1 cellular context compared by ENCODE assay signal in the genomic region with DNA sequence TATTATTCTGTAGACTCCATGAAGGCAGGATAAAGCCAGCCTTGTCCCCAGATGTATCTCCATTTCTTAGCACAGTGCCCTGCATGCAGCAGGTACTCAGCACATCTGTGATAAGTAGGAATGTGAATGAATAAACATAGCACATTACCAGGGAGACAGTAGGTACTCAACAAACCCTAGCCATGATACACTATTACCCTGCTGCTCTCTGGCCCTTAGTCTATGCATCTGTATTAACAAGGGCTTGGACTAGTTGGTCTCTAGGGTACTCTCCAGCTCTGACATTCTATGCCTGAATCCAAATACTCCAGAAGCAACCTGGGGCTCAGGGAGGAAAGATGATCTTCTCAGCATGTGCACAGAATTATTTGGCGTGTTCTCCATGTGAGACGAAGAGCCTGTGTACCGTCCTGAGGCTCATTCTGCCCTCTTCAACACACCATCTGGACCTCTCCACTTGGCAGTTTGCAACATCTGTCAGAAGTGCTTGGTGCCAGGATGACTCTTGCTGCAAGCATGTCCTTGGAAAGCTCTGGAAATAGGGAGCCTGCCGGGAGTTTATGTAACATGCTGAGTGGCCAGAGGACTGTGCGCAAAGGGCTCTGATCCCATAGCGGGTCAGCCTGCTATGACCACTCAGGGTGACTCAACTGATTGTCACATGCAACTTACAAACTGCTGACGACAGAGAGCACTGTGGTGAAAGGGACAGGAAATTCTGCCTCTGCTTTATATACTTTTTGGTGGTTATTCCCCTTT.
TF ChIP-seq lines count a peak whose summit lies in the region.

No MANE protein-coding gene starts in this region.

TF ChIP-seq in K562, 482 proteins besides CTCF, POLR2A, EP300 and RAD21 (continued from another document and continues in another):
- TF ChIP-seq, protein P1, sequence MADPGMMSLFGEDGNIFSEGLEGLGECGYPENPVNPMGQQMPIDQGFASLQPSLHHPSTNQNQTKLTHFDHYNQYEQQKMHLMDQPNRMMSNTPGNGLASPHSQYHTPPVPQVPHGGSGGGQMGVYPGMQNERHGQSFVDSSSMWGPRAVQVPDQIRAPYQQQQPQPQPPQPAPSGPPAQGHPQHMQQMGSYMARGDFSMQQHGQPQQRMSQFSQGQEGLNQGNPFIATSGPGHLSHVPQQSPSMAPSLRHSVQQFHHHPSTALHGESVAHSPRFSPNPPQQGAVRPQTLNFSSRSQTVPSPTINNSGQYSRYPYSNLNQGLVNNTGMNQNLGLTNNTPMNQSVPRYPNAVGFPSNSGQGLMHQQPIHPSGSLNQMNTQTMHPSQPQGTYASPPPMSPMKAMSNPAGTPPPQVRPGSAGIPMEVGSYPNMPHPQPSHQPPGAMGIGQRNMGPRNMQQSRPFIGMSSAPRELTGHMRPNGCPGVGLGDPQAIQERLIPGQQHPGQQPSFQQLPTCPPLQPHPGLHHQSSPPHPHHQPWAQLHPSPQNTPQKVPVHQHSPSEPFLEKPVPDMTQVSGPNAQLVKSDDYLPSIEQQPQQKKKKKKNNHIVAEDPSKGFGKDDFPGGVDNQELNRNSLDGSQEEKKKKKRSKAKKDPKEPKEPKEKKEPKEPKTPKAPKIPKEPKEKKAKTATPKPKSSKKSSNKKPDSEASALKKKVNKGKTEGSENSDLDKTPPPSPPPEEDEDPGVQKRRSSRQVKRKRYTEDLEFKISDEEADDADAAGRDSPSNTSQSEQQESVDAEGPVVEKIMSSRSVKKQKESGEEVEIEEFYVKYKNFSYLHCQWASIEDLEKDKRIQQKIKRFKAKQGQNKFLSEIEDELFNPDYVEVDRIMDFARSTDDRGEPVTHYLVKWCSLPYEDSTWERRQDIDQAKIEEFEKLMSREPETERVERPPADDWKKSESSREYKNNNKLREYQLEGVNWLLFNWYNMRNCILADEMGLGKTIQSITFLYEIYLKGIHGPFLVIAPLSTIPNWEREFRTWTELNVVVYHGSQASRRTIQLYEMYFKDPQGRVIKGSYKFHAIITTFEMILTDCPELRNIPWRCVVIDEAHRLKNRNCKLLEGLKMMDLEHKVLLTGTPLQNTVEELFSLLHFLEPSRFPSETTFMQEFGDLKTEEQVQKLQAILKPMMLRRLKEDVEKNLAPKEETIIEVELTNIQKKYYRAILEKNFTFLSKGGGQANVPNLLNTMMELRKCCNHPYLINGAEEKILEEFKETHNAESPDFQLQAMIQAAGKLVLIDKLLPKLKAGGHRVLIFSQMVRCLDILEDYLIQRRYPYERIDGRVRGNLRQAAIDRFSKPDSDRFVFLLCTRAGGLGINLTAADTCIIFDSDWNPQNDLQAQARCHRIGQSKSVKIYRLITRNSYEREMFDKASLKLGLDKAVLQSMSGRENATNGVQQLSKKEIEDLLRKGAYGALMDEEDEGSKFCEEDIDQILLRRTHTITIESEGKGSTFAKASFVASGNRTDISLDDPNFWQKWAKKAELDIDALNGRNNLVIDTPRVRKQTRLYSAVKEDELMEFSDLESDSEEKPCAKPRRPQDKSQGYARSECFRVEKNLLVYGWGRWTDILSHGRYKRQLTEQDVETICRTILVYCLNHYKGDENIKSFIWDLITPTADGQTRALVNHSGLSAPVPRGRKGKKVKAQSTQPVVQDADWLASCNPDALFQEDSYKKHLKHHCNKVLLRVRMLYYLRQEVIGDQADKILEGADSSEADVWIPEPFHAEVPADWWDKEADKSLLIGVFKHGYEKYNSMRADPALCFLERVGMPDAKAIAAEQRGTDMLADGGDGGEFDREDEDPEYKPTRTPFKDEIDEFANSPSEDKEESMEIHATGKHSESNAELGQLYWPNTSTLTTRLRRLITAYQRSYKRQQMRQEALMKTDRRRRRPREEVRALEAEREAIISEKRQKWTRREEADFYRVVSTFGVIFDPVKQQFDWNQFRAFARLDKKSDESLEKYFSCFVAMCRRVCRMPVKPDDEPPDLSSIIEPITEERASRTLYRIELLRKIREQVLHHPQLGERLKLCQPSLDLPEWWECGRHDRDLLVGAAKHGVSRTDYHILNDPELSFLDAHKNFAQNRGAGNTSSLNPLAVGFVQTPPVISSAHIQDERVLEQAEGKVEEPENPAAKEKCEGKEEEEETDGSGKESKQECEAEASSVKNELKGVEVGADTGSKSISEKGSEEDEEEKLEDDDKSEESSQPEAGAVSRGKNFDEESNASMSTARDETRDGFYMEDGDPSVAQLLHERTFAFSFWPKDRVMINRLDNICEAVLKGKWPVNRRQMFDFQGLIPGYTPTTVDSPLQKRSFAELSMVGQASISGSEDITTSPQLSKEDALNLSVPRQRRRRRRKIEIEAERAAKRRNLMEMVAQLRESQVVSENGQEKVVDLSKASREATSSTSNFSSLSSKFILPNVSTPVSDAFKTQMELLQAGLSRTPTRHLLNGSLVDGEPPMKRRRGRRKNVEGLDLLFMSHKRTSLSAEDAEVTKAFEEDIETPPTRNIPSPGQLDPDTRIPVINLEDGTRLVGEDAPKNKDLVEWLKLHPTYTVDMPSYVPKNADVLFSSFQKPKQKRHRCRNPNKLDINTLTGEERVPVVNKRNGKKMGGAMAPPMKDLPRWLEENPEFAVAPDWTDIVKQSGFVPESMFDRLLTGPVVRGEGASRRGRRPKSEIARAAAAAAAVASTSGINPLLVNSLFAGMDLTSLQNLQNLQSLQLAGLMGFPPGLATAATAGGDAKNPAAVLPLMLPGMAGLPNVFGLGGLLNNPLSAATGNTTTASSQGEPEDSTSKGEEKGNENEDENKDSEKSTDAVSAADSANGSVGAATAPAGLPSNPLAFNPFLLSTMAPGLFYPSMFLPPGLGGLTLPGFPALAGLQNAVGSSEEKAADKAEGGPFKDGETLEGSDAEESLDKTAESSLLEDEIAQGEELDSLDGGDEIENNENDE (IDR thresholded peaks at IDR 0.05; ENCODE audit: low read depth, low read length), result no peak
- TF ChIP-seq STAG1 (CRISPR knock-in tag; IDR thresholded peaks at IDR 0.05; ENCODE audit: borderline replicate concordance) (no peak), CREM (IDR thresholded peaks at IDR 0.05; ENCODE audit: low read depth) (0 out of 2 replicates have a peak, but pooled peaks have one; percentile 36), PRMT5 (CRISPR knock-in tag; IDR thresholded peaks at IDR 0.05) (no peak), GATA2 (CRISPR knock-in tag; IDR thresholded peaks at IDR 0.05) (no peak), BHLHE40 (IDR thresholded peaks at IDR 0.05; ENCODE audit: low read length) (peak; percentile 44; the same call in 1 of the 2 replicates), RFX7 (CRISPR knock-in tag; IDR thresholded peaks at IDR 0.05) (no peak), NONO (IDR thresholded peaks at IDR 0.05; ENCODE audit: low read depth in 2 of 2, low read length in 1 of 2) (no peak), ZNF57 (CRISPR knock-in tag; IDR thresholded peaks at IDR 0.05) (no peak), TFAM (CRISPR knock-in tag; conservative IDR thresholded peaks at IDR 0.05) (no peak), ZNF584 (CRISPR knock-in tag; IDR thresholded peaks at IDR 0.05; ENCODE audit: low read depth) (peak; percentile 23; the same call in 1 of the 2 replicates), ARID1B (IDR thresholded peaks at IDR 0.05) (peak; percentile 31; the same call in 1 of the 2 replicates), ZNF175 (CRISPR knock-in tag; IDR thresholded peaks at IDR 0.05; ENCODE audit: low read depth) (peak; percentile 22; the same call in 1 of the 2 replicates), TARDBP (IDR thresholded peaks at IDR 0.05) (no peak), ZNF324 (CRISPR knock-in tag; IDR thresholded peaks at IDR 0.05) (no peak), ZNF197 (CRISPR knock-in tag; IDR thresholded peaks at IDR 0.05; ENCODE audit: low read depth) (no peak), MYNN (IDR thresholded peaks at IDR 0.05) (no peak), MYNN (CRISPR knock-in tag; IDR thresholded peaks at IDR 0.05) (no peak), TRIM24 (IDR thresholded peaks at IDR 0.05) (peak in 1 of 2 experiments; percentile 44; a peak in 1 of 4 replicates), ZNF436 (CRISPR knock-in tag; IDR thresholded peaks at IDR 0.05) (no peak), ZNF586 (CRISPR knock-in tag; conservative IDR thresholded peaks at IDR 0.05) (no peak), DNMT1 (IDR thresholded peaks at IDR 0.05) (no peak), ZSCAN29 (IDR thresholded peaks at IDR 0.05) (no peak), MED1 (CRISPR knock-in tag; IDR thresholded peaks at IDR 0.05; ENCODE audit: borderline replicate concordance) (no peak)
- TF ChIP-seq, protein P2, sequence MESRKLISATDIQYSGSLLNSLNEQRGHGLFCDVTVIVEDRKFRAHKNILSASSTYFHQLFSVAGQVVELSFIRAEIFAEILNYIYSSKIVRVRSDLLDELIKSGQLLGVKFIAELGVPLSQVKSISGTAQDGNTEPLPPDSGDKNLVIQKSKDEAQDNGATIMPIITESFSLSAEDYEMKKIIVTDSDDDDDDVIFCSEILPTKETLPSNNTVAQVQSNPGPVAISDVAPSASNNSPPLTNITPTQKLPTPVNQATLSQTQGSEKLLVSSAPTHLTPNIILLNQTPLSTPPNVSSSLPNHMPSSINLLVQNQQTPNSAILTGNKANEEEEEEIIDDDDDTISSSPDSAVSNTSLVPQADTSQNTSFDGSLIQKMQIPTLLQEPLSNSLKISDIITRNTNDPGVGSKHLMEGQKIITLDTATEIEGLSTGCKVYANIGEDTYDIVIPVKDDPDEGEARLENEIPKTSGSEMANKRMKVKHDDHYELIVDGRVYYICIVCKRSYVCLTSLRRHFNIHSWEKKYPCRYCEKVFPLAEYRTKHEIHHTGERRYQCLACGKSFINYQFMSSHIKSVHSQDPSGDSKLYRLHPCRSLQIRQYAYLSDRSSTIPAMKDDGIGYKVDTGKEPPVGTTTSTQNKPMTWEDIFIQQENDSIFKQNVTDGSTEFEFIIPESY (CRISPR knock-in tag; IDR thresholded peaks at IDR 0.05), result no peak
- TF ChIP-seq, protein P3, sequence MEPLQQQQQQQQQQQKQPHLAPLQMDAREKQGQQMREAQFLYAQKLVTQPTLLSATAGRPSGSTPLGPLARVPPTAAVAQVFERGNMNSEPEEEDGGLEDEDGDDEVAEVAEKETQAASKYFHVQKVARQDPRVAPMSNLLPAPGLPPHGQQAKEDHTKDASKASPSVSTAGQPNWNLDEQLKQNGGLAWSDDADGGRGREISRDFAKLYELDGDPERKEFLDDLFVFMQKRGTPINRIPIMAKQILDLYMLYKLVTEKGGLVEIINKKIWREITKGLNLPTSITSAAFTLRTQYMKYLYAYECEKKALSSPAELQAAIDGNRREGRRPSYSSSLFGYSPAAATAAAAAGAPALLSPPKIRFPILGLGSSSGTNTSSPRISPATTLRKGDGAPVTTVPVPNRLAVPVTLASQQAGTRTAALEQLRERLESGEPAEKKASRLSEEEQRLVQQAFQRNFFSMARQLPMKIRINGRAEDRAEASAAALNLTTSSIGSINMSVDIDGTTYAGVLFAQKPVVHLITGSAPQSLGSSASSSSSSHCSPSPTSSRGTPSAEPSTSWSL (CRISPR knock-in tag; IDR thresholded peaks at IDR 0.05; ENCODE audit: borderline replicate concordance), result no peak
- TF ChIP-seq, protein P4, sequence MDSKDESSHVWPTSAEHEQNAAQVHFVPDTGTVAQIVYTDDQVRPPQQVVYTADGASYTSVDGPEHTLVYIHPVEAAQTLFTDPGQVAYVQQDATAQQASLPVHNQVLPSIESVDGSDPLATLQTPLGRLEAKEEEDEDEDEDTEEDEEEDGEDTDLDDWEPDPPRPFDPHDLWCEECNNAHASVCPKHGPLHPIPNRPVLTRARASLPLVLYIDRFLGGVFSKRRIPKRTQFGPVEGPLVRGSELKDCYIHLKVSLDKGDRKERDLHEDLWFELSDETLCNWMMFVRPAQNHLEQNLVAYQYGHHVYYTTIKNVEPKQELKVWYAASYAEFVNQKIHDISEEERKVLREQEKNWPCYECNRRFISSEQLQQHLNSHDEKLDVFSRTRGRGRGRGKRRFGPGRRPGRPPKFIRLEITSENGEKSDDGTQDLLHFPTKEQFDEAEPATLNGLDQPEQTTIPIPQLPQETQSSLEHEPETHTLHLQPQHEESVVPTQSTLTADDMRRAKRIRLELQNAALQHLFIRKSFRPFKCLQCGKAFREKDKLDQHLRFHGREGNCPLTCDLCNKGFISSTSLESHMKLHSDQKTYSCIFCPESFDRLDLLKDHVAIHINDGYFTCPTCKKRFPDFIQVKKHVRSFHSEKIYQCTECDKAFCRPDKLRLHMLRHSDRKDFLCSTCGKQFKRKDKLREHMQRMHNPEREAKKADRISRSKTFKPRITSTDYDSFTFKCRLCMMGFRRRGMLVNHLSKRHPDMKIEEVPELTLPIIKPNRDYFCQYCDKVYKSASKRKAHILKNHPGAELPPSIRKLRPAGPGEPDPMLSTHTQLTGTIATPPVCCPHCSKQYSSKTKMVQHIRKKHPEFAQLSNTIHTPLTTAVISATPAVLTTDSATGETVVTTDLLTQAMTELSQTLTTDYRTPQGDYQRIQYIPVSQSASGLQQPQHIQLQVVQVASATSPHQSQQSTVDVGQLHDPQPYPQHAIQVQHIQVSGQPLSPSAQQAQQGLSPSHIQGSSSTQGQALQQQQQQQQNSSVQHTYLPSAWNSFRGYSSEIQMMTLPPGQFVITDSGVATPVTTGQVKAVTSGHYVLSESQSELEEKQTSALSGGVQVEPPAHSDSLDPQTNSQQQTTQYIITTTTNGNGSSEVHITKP (IDR thresholded peaks at IDR 0.05; ENCODE audit: partially characterized antibody), result no peak
- TF ChIP-seq, protein P5, sequence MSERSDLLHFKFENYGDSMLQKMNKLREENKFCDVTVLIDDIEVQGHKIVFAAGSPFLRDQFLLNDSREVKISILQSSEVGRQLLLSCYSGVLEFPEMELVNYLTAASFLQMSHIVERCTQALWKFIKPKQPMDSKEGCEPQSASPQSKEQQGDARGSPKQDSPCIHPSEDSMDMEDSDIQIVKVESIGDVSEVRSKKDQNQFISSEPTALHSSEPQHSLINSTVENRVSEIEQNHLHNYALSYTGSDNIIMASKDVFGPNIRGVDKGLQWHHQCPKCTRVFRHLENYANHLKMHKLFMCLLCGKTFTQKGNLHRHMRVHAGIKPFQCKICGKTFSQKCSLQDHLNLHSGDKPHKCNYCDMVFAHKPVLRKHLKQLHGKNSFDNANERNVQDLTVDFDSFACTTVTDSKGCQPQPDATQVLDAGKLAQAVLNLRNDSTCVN (CRISPR knock-in tag; IDR thresholded peaks at IDR 0.05), result no peak
- TF ChIP-seq, protein P6, sequence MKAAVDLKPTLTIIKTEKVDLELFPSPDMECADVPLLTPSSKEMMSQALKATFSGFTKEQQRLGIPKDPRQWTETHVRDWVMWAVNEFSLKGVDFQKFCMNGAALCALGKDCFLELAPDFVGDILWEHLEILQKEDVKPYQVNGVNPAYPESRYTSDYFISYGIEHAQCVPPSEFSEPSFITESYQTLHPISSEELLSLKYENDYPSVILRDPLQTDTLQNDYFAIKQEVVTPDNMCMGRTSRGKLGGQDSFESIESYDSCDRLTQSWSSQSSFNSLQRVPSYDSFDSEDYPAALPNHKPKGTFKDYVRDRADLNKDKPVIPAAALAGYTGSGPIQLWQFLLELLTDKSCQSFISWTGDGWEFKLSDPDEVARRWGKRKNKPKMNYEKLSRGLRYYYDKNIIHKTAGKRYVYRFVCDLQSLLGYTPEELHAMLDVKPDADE (conservative IDR thresholded peaks at IDR 0.05; ENCODE audit: control insufficient read depth, low read depth, low read length), result no peak
- TF ChIP-seq, protein P7, sequence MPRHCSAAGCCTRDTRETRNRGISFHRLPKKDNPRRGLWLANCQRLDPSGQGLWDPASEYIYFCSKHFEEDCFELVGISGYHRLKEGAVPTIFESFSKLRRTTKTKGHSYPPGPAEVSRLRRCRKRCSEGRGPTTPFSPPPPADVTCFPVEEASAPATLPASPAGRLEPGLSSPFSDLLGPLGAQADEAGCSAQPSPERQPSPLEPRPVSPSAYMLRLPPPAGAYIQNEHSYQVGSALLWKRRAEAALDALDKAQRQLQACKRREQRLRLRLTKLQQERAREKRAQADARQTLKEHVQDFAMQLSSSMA (CRISPR knock-in tag; IDR thresholded peaks at IDR 0.05), result no peak
- TF ChIP-seq, protein P8, sequence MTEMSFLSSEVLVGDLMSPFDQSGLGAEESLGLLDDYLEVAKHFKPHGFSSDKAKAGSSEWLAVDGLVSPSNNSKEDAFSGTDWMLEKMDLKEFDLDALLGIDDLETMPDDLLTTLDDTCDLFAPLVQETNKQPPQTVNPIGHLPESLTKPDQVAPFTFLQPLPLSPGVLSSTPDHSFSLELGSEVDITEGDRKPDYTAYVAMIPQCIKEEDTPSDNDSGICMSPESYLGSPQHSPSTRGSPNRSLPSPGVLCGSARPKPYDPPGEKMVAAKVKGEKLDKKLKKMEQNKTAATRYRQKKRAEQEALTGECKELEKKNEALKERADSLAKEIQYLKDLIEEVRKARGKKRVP (CRISPR knock-in tag; IDR thresholded peaks at IDR 0.05), result no peak
